Comparison of ENCODE assay signal across 10 cellular contexts in genomic region chr10:119370046-119370770, GRCh38.
DNase-seq lines count a peak whose midpoint lies in the region; ATAC-seq and TF ChIP-seq lines count a peak whose summit lies in the region.
"Had no signal": no experiment of that assay in that cellular context is flagged by ENCODE, and none has a peak within 500 bp of the region (broad histone marks: within the 10 kb centered on the region; RNA-seq: fewer than 3 reads in every experiment).

No MANE protein-coding gene starts in this region.

- peaks cover 8% of the 10 kb centered on the region for H3K36me3 Mint-ChIP-seq in CD4-positive, alpha-beta T cell (ENCODE audit: low read depth)

- no peaks in the 10 kb centered on the region for H3K9me3 ChIP-seq in CD4-positive, alpha-beta T cell (ENCODE audit: control insufficient read depth, low read length)
- H3K9me3 ChIP-seq in Peyer's patch (no peaks in the 10 kb centered on the region), prostate gland (no peaks in the 10 kb centered on the region)

- CTCF ChIA-PET in CD4-positive, alpha-beta T cell (lab: Charles Lee), result no interaction called here

- ATAC-seq in CD4-positive, alpha-beta T cell (ENCODE audit: poor library complexity), result no peak
- ATAC-seq in GM21576 (IDR thresholded peaks at IDR 0.05; ENCODE audit: unreplicated experiment), result no peak
- no peak for ATAC-seq in GM19035 (IDR thresholded peaks at IDR 0.05; ENCODE audit: unreplicated experiment)

- no peak overlapping the region for H3K27ac ChIP-seq in CD4-positive, alpha-beta T cell (ENCODE audit: low read depth, low read length)
- peak overlapping the region; percentile 41 to 82 (median 74) for H3K27ac ChIP-seq in Peyer's patch
- peak overlapping the region; percentile 63 to 64 for H3K27ac ChIP-seq in prostate gland

- TF ChIP-seq POLR2A in Peyer's patch (IDR thresholded peaks at IDR 0.05), result no peak
- no peak for TF ChIP-seq POLR2A in prostate gland (IDR thresholded peaks at IDR 0.05)

- H3K27me3 ChIP-seq in CD4-positive, alpha-beta T cell (ENCODE audit: control insufficient read depth, insufficient read depth, low read length), result no peaks in the 10 kb centered on the region
- no peaks in the 10 kb centered on the region for H3K27me3 ChIP-seq in Peyer's patch
- H3K27me3 ChIP-seq in prostate gland (replicated peaks; ENCODE audit: insufficient read depth), result no peaks in the 10 kb centered on the region

- peak overlapping the region; percentile 51 for H3K27ac Mint-ChIP-seq in CD4-positive, alpha-beta T cell

- H3K4me1 Mint-ChIP-seq in CD4-positive, alpha-beta T cell (ENCODE audit: low read depth), result peaks cover 20% of the 10 kb centered on the region

- H3K9me3 Mint-ChIP-seq in CD4-positive, alpha-beta T cell, result no peaks in the 10 kb centered on the region

- no peaks in the 10 kb centered on the region for H3K27me3 Mint-ChIP-seq in CD4-positive, alpha-beta T cell

- 31% methylated on average over 17 of the region's 17 CpGs for WGBS in prostate gland

- H3K4me3 Mint-ChIP-seq in CD4-positive, alpha-beta T cell, result no peak overlapping the region

- no peak overlapping the region for H3K4me3 ChIP-seq in Peyer's patch
- no peak overlapping the region for H3K4me3 ChIP-seq in prostate gland

- H3K36me3 ChIP-seq in Peyer's patch (no peaks in the 10 kb centered on the region), prostate gland (no peaks in the 10 kb centered on the region)

- H3K4me1 ChIP-seq in Peyer's patch, result peaks cover 0 to 22% (median 17%) of the 10 kb centered on the region in 4 donors
- no peaks in the 10 kb centered on the region for H3K4me1 ChIP-seq in prostate gland (replicated peaks)

- intact Hi-C loops in CD4-positive, alpha-beta T cell (cut with DNase I, micrococcal nuclease), result no loop called here
- intact Hi-C loops in prostate gland (cut with DNase I), result loop anchor here (5.0 kb wide), 1 partner anchor 42 kb away; no protein-coding TSS in a partner anchor

- DNase-seq in CD4-positive, alpha-beta T cell, result no peak
- DNase-seq in Peyer's patch, result peak in 1 of 3 donors; percentile 37
- peak; percentile 60 for DNase-seq in fibroblast of the conjunctiva (ENCODE audit: low read depth)
- no peak for DNase-seq in prostate gland (ENCODE audit: low spot score)
- DNase-seq in NCI-H82 (lab: John Stamatoyannopoulos, UW), result no peak
- DNase-seq in stimulated activated CD4-positive, alpha-beta T cell treated with anti-CD3 and anti-CD28 coated beads, Interleukin-2, amount 100 ng/mL, for 48 hours, result no peak
- DNase-seq: activated CD4-positive, alpha-beta T cell treated with anti-CD3 and anti-CD28 coated beads, Interleukin-2, amount 50 U/mL, for 4 hours; midbrain had no signal

- TF ChIP-seq CTCF in CD4-positive, alpha-beta T cell (IDR thresholded peaks at IDR 0.05), result no peak
- TF ChIP-seq CTCF in Peyer's patch (IDR thresholded peaks at IDR 0.05), result no peak
- no peak for TF ChIP-seq CTCF in prostate gland (IDR thresholded peaks at IDR 0.05)

- POLR2A ChIA-PET in CD4-positive, alpha-beta T cell (lab: Charles Lee), result no interaction called here
